In genomic region chr4:182978152-182978827, GRCh38 we compare ENCODE assay signal across 9 cellular contexts.
A peak's percentile ranks its signal among the peaks of the same experiment; 100 is the strongest.
DNase-seq lines count a peak whose midpoint lies in the region; ATAC-seq and TF ChIP-seq lines count a peak whose summit lies in the region.
"Had no signal": no experiment of that assay in that cellular context is flagged by ENCODE, and none has a peak within 500 bp of the region (broad histone marks: within the 10 kb centered on the region; RNA-seq: fewer than 3 reads in every experiment).

No MANE protein-coding gene starts in this region.

- POLR2A ChIA-PET in activated CD8-positive, alpha-beta T cell treated with anti-CD3 and anti-CD28 coated beads for 36 hours (lab: Charles Lee): no interaction called here
- POLR2A ChIA-PET in activated CD8-positive, alpha-beta T cell treated with anti-CD3 and anti-CD28 coated beads, Interleukin-2, amount 10 ng/mL, durations not matched to agents 7 days and 5 days (lab: Charles Lee): no interaction called here

- no peak for ATAC-seq in activated CD8-positive, alpha-beta T cell treated with anti-CD3 and anti-CD28 coated beads for 36 hours
- no peak for ATAC-seq in activated CD8-positive, alpha-beta T cell treated with anti-CD3 and anti-CD28 coated beads, Interleukin-2, amount 10 ng/mL, durations not matched to agents 7 days and 5 days
- ATAC-seq in HG02798 (IDR thresholded peaks at IDR 0.05; ENCODE audit: poor library complexity, unreplicated experiment): peak; percentile 87
- ATAC-seq in activated CD8-positive, alpha-beta memory T cell treated with anti-CD3 and anti-CD28 coated beads, Interleukin-2, amount 10 ng/mL, durations not matched to agents 7 days and 5 days: no peak

- peaks cover 40% of the 10 kb centered on the region for H3K27me3 Mint-ChIP-seq in activated CD8-positive, alpha-beta T cell treated with anti-CD3 and anti-CD28 coated beads for 36 hours
- H3K27me3 Mint-ChIP-seq in activated CD8-positive, alpha-beta T cell treated with anti-CD3 and anti-CD28 coated beads, Interleukin-2, amount 10 ng/mL, durations not matched to agents 7 days and 5 days (ENCODE audit: low read depth): peaks cover 8% of the 10 kb centered on the region
- H3K27me3 Mint-ChIP-seq in activated CD8-positive, alpha-beta memory T cell treated with anti-CD3 and anti-CD28 coated beads, Interleukin-2, amount 10 ng/mL, durations not matched to agents 7 days and 5 days: peaks cover 18% of the 10 kb centered on the region

- no peak overlapping the region for H3K27ac Mint-ChIP-seq in activated CD8-positive, alpha-beta T cell treated with anti-CD3 and anti-CD28 coated beads for 36 hours
- no peak overlapping the region for H3K27ac Mint-ChIP-seq in activated CD8-positive, alpha-beta T cell treated with anti-CD3 and anti-CD28 coated beads, Interleukin-2, amount 10 ng/mL, durations not matched to agents 7 days and 5 days
- H3K27ac Mint-ChIP-seq in activated CD8-positive, alpha-beta memory T cell treated with anti-CD3 and anti-CD28 coated beads, Interleukin-2, amount 10 ng/mL, durations not matched to agents 7 days and 5 days: no peak overlapping the region

- H3K4me3 Mint-ChIP-seq in activated CD8-positive, alpha-beta T cell treated with anti-CD3 and anti-CD28 coated beads for 36 hours: no peak overlapping the region
- H3K4me3 Mint-ChIP-seq in activated CD8-positive, alpha-beta T cell treated with anti-CD3 and anti-CD28 coated beads, Interleukin-2, amount 10 ng/mL, durations not matched to agents 7 days and 5 days: no peak overlapping the region
- no peak overlapping the region for H3K4me3 Mint-ChIP-seq in activated CD8-positive, alpha-beta memory T cell treated with anti-CD3 and anti-CD28 coated beads, Interleukin-2, amount 10 ng/mL, durations not matched to agents 7 days and 5 days

- TF ChIP-seq CTCF in activated CD8-positive, alpha-beta T cell treated with anti-CD3 and anti-CD28 coated beads for 36 hours (IDR thresholded peaks at IDR 0.05): no peak

- peak; percentile 22 for DNase-seq in activated CD8-positive, alpha-beta T cell treated with anti-CD3 and anti-CD28 coated beads for 36 hours
- no peak for DNase-seq in activated CD8-positive, alpha-beta T cell treated with anti-CD3 and anti-CD28 coated beads, Interleukin-2, amount 10 ng/mL, durations not matched to agents 7 days and 5 days
- DNase-seq in NCI-H69 (lab: John Stamatoyannopoulos, UW) (peak; percentile 2), smooth muscle cell of the brain vasculature (ENCODE audit: low read depth, low spot score) (peak; percentile 18), NCI-H446 treated with DMSO at 0.1 percent for 48 hours (lab: John Stamatoyannopoulos, UW) (no peak), NCI-H2227 treated with DMSO at 0.1 percent for 48 hours (lab: John Stamatoyannopoulos, UW) (no peak)
- no peak for DNase-seq in activated CD8-positive, alpha-beta memory T cell treated with anti-CD3 and anti-CD28 coated beads, Interleukin-2, amount 10 ng/mL, durations not matched to agents 7 days and 5 days
- DNase-seq: aorta had no signal

- no peaks in the 10 kb centered on the region for H3K9me3 Mint-ChIP-seq in activated CD8-positive, alpha-beta T cell treated with anti-CD3 and anti-CD28 coated beads for 36 hours
- no peaks in the 10 kb centered on the region for H3K9me3 Mint-ChIP-seq in activated CD8-positive, alpha-beta T cell treated with anti-CD3 and anti-CD28 coated beads, Interleukin-2, amount 10 ng/mL, durations not matched to agents 7 days and 5 days (ENCODE audit: insufficient read depth)
- no peaks in the 10 kb centered on the region for H3K9me3 Mint-ChIP-seq in activated CD8-positive, alpha-beta memory T cell treated with anti-CD3 and anti-CD28 coated beads, Interleukin-2, amount 10 ng/mL, durations not matched to agents 7 days and 5 days (ENCODE audit: low read depth)

- H3K4me1 Mint-ChIP-seq in activated CD8-positive, alpha-beta T cell treated with anti-CD3 and anti-CD28 coated beads for 36 hours (ENCODE audit: low read depth): peaks cover 9% of the 10 kb centered on the region
- H3K4me1 Mint-ChIP-seq in activated CD8-positive, alpha-beta T cell treated with anti-CD3 and anti-CD28 coated beads, Interleukin-2, amount 10 ng/mL, durations not matched to agents 7 days and 5 days (ENCODE audit: low read depth): no peaks in the 10 kb centered on the region
- H3K4me1 Mint-ChIP-seq in activated CD8-positive, alpha-beta memory T cell treated with anti-CD3 and anti-CD28 coated beads, Interleukin-2, amount 10 ng/mL, durations not matched to agents 7 days and 5 days: peaks cover 6% of the 10 kb centered on the region

- intact Hi-C loops in activated CD8-positive, alpha-beta T cell treated with anti-CD3 and anti-CD28 coated beads for 36 hours (cut with micrococcal nuclease): no loop called here

- CTCF ChIA-PET in activated CD8-positive, alpha-beta T cell treated with anti-CD3 and anti-CD28 coated beads for 36 hours (lab: Charles Lee): no interaction called here
- CTCF ChIA-PET in activated CD8-positive, alpha-beta T cell treated with anti-CD3 and anti-CD28 coated beads, Interleukin-2, amount 10 ng/mL, durations not matched to agents 7 days and 5 days (lab: Charles Lee): no interaction called here
- CTCF ChIA-PET in activated CD8-positive, alpha-beta memory T cell treated with anti-CD3 and anti-CD28 coated beads, Interleukin-2, amount 10 ng/mL, durations not matched to agents 7 days and 5 days (lab: Charles Lee): no interaction called here

- no peaks in the 10 kb centered on the region for H3K36me3 Mint-ChIP-seq in activated CD8-positive, alpha-beta T cell treated with anti-CD3 and anti-CD28 coated beads for 36 hours (ENCODE audit: low read depth)
- H3K36me3 Mint-ChIP-seq in activated CD8-positive, alpha-beta T cell treated with anti-CD3 and anti-CD28 coated beads, Interleukin-2, amount 10 ng/mL, durations not matched to agents 7 days and 5 days (ENCODE audit: low read depth): no peaks in the 10 kb centered on the region
- no peaks in the 10 kb centered on the region for H3K36me3 Mint-ChIP-seq in activated CD8-positive, alpha-beta memory T cell treated with anti-CD3 and anti-CD28 coated beads, Interleukin-2, amount 10 ng/mL, durations not matched to agents 7 days and 5 days

Comparison
In these comparisons a context has a peak if more than half of its experiments do, and no peak if none do; other contexts are left out.
1. DNase-seq: peak in activated CD8-positive, alpha-beta T cell treated with anti-CD3 and anti-CD28 coated beads for 36 hours (single experiment), NCI-H69 (single experiment) and smooth muscle cell of the brain vasculature (single experiment); none in activated CD8-positive, alpha-beta T cell treated with anti-CD3 and anti-CD28 coated beads, Interleukin-2, amount 10 ng/mL, durations not matched to agents 7 days and 5 days (single experiment), NCI-H446 treated with DMSO at 0.1 percent for 48 hours (single experiment), NCI-H2227 treated with DMSO at 0.1 percent for 48 hours (single experiment) and activated CD8-positive, alpha-beta memory T cell treated with anti-CD3 and anti-CD28 coated beads, Interleukin-2, amount 10 ng/mL, durations not matched to agents 7 days and 5 days (single experiment).